In genomic region chr19:50512112-50512998, GRCh38 we compare ENCODE assay signal across 8 cellular contexts. TPM values are rescaled to one million over a fixed set of nuclear protein-coding genes. Genes with fewer than 3 reads are reported as not detected.
A peak's percentile ranks its signal among the peaks of the same experiment; 100 is the strongest.
DNase-seq lines count a peak whose midpoint lies in the region; FAIRE-seq and TF ChIP-seq lines count a peak whose summit lies in the region.
"Had no signal": no experiment of that assay in that cellular context is flagged by ENCODE, and none has a peak within 500 bp of the region (broad histone marks: within the 10 kb centered on the region; RNA-seq: fewer than 3 reads in every experiment).

No MANE protein-coding gene starts in this region.

- H3K9me3 ChIP-seq in small intestine (ENCODE audit: control insufficient read depth, low read depth), result no peaks in the 10 kb centered on the region

- H3K4me1 ChIP-seq in small intestine (ENCODE audit: control insufficient read depth in 2 of 2, insufficient read depth in 1 of 2, low read depth in 1 of 2, low read length in 1 of 2), result peaks cover 1 to 2% of the 10 kb centered on the region in 2 donors

- intact Hi-C loops in posterior vena cava (cut with DNase I), result no loop called here

- H3K36me3 ChIP-seq in small intestine (ENCODE audit: control insufficient read depth in 2 of 2, insufficient read depth in 2 of 2, low read length in 2 of 2), result no peaks in the 10 kb centered on the region

- DNase-seq in LNCaP clone FGC (ENCODE audit: low read depth) (no peak), choroid plexus epithelial cell (ENCODE audit: low read depth) (no peak), posterior vena cava (ENCODE audit: low spot score) (peak; percentile 83), dermis blood vessel endothelial cell (no peak), small intestine (no peak), activated gamma-delta T cell (lab: John Stamatoyannopoulos, UW) (no peak)

- no peak overlapping the region for H3K27ac ChIP-seq in small intestine (ENCODE audit: low read depth in 1 of 2, low read length in 1 of 2)

- no peaks in the 10 kb centered on the region for H3K27me3 ChIP-seq in small intestine (ENCODE audit: control insufficient read depth in 2 of 2, insufficient read depth in 2 of 2, low read length in 2 of 2)

- no peak for FAIRE-seq in small intestine (lab: Jason Lieb, UNC)

- H3K4me3 ChIP-seq in LNCaP clone FGC (ENCODE audit: low read depth, low read length) (peak overlapping the region; percentile 74; the same call in 1 of the 2 replicates), choroid plexus epithelial cell (ENCODE audit: low read depth, low read length) (peak overlapping the region; percentile 90), small intestine (ENCODE audit: low read depth in 1 of 2, low read length in 2 of 2) (no peak overlapping the region)

- 80 to 88% (median 84%) methylated on average over 30 to 36 of the region's 36 CpGs for WGBS in small intestine, 3 donors

- TF ChIP-seq CTCF in LNCaP clone FGC (IDR thresholded peaks at IDR 0.05; ENCODE audit: control insufficient read depth, extremely low read depth, insufficient read depth) (no peak), choroid plexus epithelial cell (conservative IDR thresholded peaks at IDR 0.05; ENCODE audit: low read depth, low read length) (no peak)

RNA-seq across cellular contexts. Expression of gene ASPDH, which starts 1.4 kb away (rescaled TPM):
- not detected for total RNA-seq in posterior vena cava
- not detected in 2 replicates for total RNA-seq in dermis blood vessel endothelial cell
- 10 to 100 TPM in 2 of 3 donors, under 1 TPM in 1; 0.27 to 20.0 (median 17.0) TPM for polyA plus RNA-seq in small intestine
- total RNA-seq: glomerular endothelial cell, NCI-H460 had no signal

RNA-seq across cellular contexts. Expression of gene JOSD2, which starts 1.4 kb away (rescaled TPM):
- 10 to 100 TPM; 27.5 to 31.7 TPM for total RNA-seq in posterior vena cava
- 18.0 and 18.2 TPM in 2 replicates for total RNA-seq in dermis blood vessel endothelial cell
- 10 to 100 TPM; 62.5 to 97.8 (median 85.7) TPM for polyA plus RNA-seq in small intestine

RNA-seq across cellular contexts. Expression of gene GARIN5A, which starts 35.7 kb away (rescaled TPM):
- total RNA-seq in posterior vena cava, result not detected
- total RNA-seq in dermis blood vessel endothelial cell, result 0.05 and 0.17 TPM in 2 replicates
- 1 to 10 TPM in 1 of 3 donors, under 1 TPM in 1, not detected in 1; 0.89 to 3.4 TPM for polyA plus RNA-seq in small intestine
- total RNA-seq: glomerular endothelial cell had no signal

RNA-seq across cellular contexts. Expression of gene EMC10, which starts 36.0 kb away (rescaled TPM):
- 10 to 100 TPM; 60.2 to 87.6 TPM for total RNA-seq in posterior vena cava
- total RNA-seq in dermis blood vessel endothelial cell, result 63.0 and 77.3 TPM in 2 replicates
- polyA plus RNA-seq in small intestine, result 100 to 1,000 TPM in 1 of 3 donors, 10 to 100 TPM in 2; 53.7 to 160 (median 71.3) TPM

RNA-seq across cellular contexts. Expression of gene LRRC4B, which starts 55.9 kb away (rescaled TPM):
- total RNA-seq in posterior vena cava (10 to 100 TPM; 10.3 to 14.2 TPM), dermis blood vessel endothelial cell (under 0.01 and 0.05 TPM in 2 replicates)
- polyA plus RNA-seq in small intestine, result 1 to 10 TPM in 2 of 3 donors, not detected in 1; 1.1 to 5.4 TPM
- total RNA-seq: glomerular endothelial cell had no signal

Comparison
In these comparisons a context has a peak if more than half of its experiments do, and no peak if none do; other contexts are left out.
1. H3K4me3 ChIP-seq: peak in LNCaP clone FGC (single experiment) and choroid plexus epithelial cell (single experiment); none in small intestine (0 of 2).